8 cellular contexts compared by ENCODE assay signal in the genomic region with DNA sequence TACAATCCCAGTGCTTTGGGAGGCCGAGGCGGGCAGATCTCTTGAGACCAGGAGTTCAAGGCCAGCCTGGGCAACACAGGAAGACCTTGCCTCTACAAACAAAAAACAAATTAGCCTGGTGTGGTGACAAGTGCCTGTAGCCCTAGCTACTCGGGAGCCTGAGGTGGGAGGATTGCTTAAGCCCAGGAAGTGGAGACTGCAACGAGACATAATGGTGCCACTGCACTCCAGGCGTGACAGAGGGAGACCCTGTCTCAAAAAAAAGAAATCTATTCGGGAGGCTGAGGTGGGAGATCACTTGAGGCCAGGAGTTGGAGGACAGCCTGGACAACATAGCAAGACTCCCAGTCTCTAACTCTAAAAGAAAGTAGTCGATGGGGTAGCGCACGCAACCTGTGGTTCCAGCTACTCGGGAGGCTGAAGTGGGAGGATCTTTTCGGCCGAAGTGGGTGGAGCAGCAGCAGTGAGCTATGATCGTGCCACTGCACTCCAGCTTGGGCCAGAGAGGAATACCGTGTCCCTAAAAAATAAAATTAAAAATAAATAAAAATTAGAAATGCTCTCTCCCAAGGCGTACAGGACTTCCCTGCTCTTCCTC. TPM values are rescaled to one million over a fixed set of nuclear protein-coding genes. Genes with fewer than 3 reads are reported as not detected.
DNase-seq lines count a peak whose midpoint lies in the region; ATAC-seq and TF ChIP-seq lines count a peak whose summit lies in the region.

No MANE protein-coding gene starts in this region.

- 45 to 59% (median 55%) methylated on average over 15 of the region's 15 CpGs for WGBS in heart left ventricle, 4 donors

- H3K36me3 ChIP-seq in heart left ventricle: peaks cover 0 to 28% (median 0%) of the 10 kb centered on the region in 9 donors

- peak overlapping the region in 11 of 12 donors; percentile 82 to 93 (median 88) for H3K27ac ChIP-seq in heart left ventricle

- H3K27me3 Mint-ChIP-seq in activated T-cell treated with anti-CD3 and anti-CD28 coated beads, Interleukin-2, amount 50 U/mL, for 24 hours: no peaks in the 10 kb centered on the region

- H3K27me3 ChIP-seq in heart left ventricle: no peaks in the 10 kb centered on the region

- H3K4me1 Mint-ChIP-seq in activated T-cell treated with anti-CD3 and anti-CD28 coated beads, Interleukin-2, amount 50 U/mL, for 24 hours (ENCODE audit: low read depth): peaks cover 26% of the 10 kb centered on the region

- intact Hi-C loops in heart left ventricle (cut with DNase I): loop anchor here in 6 of 10 donors (5.0 to 10.0 kb wide), 3 partner anchors 47 to 67 kb away; a partner anchor contains a TSS

- no peaks in the 10 kb centered on the region for H3K9me3 ChIP-seq in heart left ventricle

- H3K4me3 ChIP-seq in heart left ventricle: peak overlapping the region; percentile 71 to 87 (median 78)
- peak overlapping the region; percentile 72 for H3K4me3 ChIP-seq in retinal pigment epithelial cell (ENCODE audit: low read length)

- ATAC-seq in GM19455 (IDR thresholded peaks at IDR 0.05; ENCODE audit: unreplicated experiment): peak; percentile 2
- peak in 3 of 4 donors; percentile 16 to 80 (median 59) for ATAC-seq in heart left ventricle

- peak overlapping the region; percentile 86 for H3K4me3 Mint-ChIP-seq in activated T-cell treated with anti-CD3 and anti-CD28 coated beads, Interleukin-2, amount 50 U/mL, for 24 hours

- peaks cover 23% of the 10 kb centered on the region for H3K36me3 Mint-ChIP-seq in activated T-cell treated with anti-CD3 and anti-CD28 coated beads, Interleukin-2, amount 50 U/mL, for 24 hours (ENCODE audit: low read depth)

- no peaks in the 10 kb centered on the region for H3K9me3 Mint-ChIP-seq in activated T-cell treated with anti-CD3 and anti-CD28 coated beads, Interleukin-2, amount 50 U/mL, for 24 hours

- TF ChIP-seq POLR2A in heart left ventricle (IDR thresholded peaks at IDR 0.05): no peak

- H3K27ac Mint-ChIP-seq in activated T-cell treated with anti-CD3 and anti-CD28 coated beads, Interleukin-2, amount 50 U/mL, for 24 hours: peak overlapping the region; percentile 92

- H3K4me1 ChIP-seq in heart left ventricle: peaks cover 0 to 21% (median 5%) of the 10 kb centered on the region in 12 donors

- peak; percentile 12 for DNase-seq in AG08395 (ENCODE audit: low spot score)
- peak; percentile 57 to 69 for DNase-seq in Kasumi-1 (lab: John Stamatoyannopoulos, UW)
- DNase-seq in activated T-cell treated with anti-CD3 and anti-CD28 coated beads, Interleukin-2, amount 50 U/mL, for 24 hours: no peak
- DNase-seq in heart left ventricle: peak in 2 of 5 donors; percentile 45 to 52
- no peak for DNase-seq in retinal pigment epithelial cell (ENCODE audit: low read depth)
- no peak for DNase-seq in NCI-H748 (lab: John Stamatoyannopoulos, UW; ENCODE audit: unreplicated experiment)
- no peak for DNase-seq in HuH-7.5 (ENCODE audit: low spot score)

- TF ChIP-seq CTCF in heart left ventricle (IDR thresholded peaks at IDR 0.05): no peak
- TF ChIP-seq CTCF in retinal pigment epithelial cell (conservative IDR thresholded peaks at IDR 0.05; ENCODE audit: low read depth, low read length): no peak

RNA-seq across cellular contexts. Expression of a gene that starts 0.8 kb away (rescaled TPM):
- 1 to 10 TPM; 3.4 to 8.8 (median 5.8) TPM for total RNA-seq in heart left ventricle
- 1 to 10 TPM; 2.9 to 3.0 TPM for polyA plus RNA-seq in heart left ventricle

RNA-seq across cellular contexts. Expression of a gene that starts 48.9 kb away (rescaled TPM):
- 10 to 100 TPM; 14.6 to 30.5 (median 21.6) TPM for total RNA-seq in heart left ventricle
- polyA plus RNA-seq in heart left ventricle: 10 to 100 TPM in 1 of 2 donors, 1 to 10 TPM in 1; 4.8 to 24.1 TPM

Comparison
In these comparisons a context has a peak if more than half of its experiments do, and no peak if none do; other contexts are left out.
1. DNase-seq: peak in AG08395 (single experiment) and Kasumi-1 (2 of 2); none in activated T-cell treated with anti-CD3 and anti-CD28 coated beads, Interleukin-2, amount 50 U/mL, for 24 hours (single experiment), retinal pigment epithelial cell (single experiment), NCI-H748 (single experiment) and HuH-7.5 (single experiment).